ENCODE assay signal across 9 cellular contexts in the genomic region with DNA sequence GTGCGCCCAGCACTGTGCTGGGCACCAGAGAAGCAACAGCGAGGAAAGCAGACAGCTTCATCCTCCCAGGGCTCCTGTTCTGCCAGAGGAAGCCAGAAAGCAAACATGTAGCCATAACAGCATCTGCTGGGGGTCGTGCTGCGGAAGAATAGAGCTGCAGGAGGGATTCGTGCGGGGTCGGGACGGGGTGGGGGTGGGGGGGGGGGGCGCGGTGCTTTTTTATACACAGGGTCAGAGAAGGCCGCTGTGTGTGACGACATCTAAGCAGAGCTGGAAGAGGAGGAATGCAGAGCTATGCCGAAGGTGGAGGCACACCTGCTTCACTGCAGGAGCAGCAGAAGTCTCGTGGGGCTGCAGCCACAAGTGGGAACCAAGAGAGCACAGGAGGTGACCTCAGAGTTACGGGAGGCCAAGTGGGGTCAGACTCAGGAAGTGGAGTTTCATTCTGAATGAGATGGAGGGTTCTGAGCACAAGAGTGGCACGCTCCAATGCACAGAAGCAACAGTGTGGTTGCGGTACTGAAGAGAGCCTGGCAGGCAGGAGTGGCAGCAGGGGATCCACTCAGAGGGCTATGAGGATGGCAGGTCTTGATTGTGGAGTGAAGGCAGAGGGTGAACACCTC. TPM values are rescaled to one million over a fixed set of nuclear protein-coding genes. Genes with fewer than 3 reads are reported as not detected.
DNase-seq lines count a peak whose midpoint lies in the region; ATAC-seq, FAIRE-seq and TF ChIP-seq lines count a peak whose summit lies in the region.
"Had no signal": no experiment of that assay in that cellular context is flagged by ENCODE, and none has a peak within 500 bp of the region (broad histone marks: within the 10 kb centered on the region; RNA-seq: fewer than 3 reads in every experiment).

No MANE protein-coding gene starts in this region.

- no peak overlapping the region for H3K4me3 Mint-ChIP-seq in T-cell

- peak overlapping the region; percentile 68 for H3K27ac ChIP-seq in GM12878 (ENCODE audit: control insufficient read depth, insufficient read depth)

- in situ Hi-C loops in GM12878 (cut with MboI): loop anchor here (25.0 kb wide), 1 partner anchor 1825 kb away; the partner anchor contains the start of gene VWC2

- peak overlapping the region; percentile 92 for H3K4me2 ChIP-seq in GM12878 (ENCODE audit: control insufficient read depth, insufficient read depth)

- SMC1A ChIA-PET in GM12878 (lab: Charles Lee; ENCODE audit: uncharacterized antibody, unreplicated experiment): interaction anchor here (0.9 to 2.4 kb wide), 5 partner anchors 8 to 173 kb away, joined by 3 to 13 read pairs (median 4); no protein-coding TSS in a partner anchor

- no TSS peak for BruUV-seq in GM12878 (replicated peaks; lab: Mats Ljungman, UMichigan)

- ATAC-seq in GM18499 (IDR thresholded peaks at IDR 0.05; ENCODE audit: insufficient read depth, unreplicated experiment) (peak; percentile 94), GM19452 (IDR thresholded peaks at IDR 0.05; ENCODE audit: unreplicated experiment) (peak; percentile 90), HG03175 (IDR thresholded peaks at IDR 0.05; ENCODE audit: unreplicated experiment) (peak; percentile 95), GM12878 (peak; percentile 98), T-cell (replicated peaks in 1 of 4) (no peak)

- peaks cover 0 to 1% of the 10 kb centered on the region in 2 experiments; a peak in 2 of 4 replicates for H3K27me3 ChIP-seq in GM12878 (replicated peaks in 1 of 2; ENCODE audit: control insufficient read depth in 2 of 2, insufficient read depth in 2 of 2, low read length in 1 of 2)

- TF ChIP-seq CTCF in GM12878 (IDR thresholded peaks at IDR 0.05 in 2 of 3, conservative IDR thresholded peaks at IDR 0.05 in 1 of 3; ENCODE audit: control insufficient read depth in 2 of 3, extremely low read depth in 1 of 3, insufficient read depth in 1 of 3, low read depth in 3 of 3, low read length in 3 of 3): no peak

- CTCF ChIA-PET in GM12878 (lab: Yijun Ruan, JAX) (interaction anchor here (1.0 to 2.2 kb wide), 8 partner anchors 21 to 265 kb away, joined by 3 to 6 read pairs (median 4); no protein-coding TSS in a partner anchor), T-cell (lab: Charles Lee) (no interaction called here)

- peaks cover 28% of the 10 kb centered on the region for H3K4me1 ChIP-seq in GM12878 (ENCODE audit: control insufficient read depth, insufficient read depth, low read length)

- peaks cover 3% of the 10 kb centered on the region for H3K36me3 Mint-ChIP-seq in T-cell

- peak overlapping the region; percentile 9; the same call in 1 of the 2 replicates for H3K4me3 ChIP-seq in GM12878

- peak; percentile 58; the same call in 1 of the 2 replicates for TF ChIP-seq POLR2A in GM12878 (IDR thresholded peaks at IDR 0.05; ENCODE audit: low read depth, low read length)

- FAIRE-seq in GM12878 (lab: Jason Lieb, UNC): peak; percentile 100

- no peak for TF ChIP-seq RAD21 in GM12878 (IDR thresholded peaks at IDR 0.05; ENCODE audit: insufficient read depth, low read depth, low read length)

- no peaks in the 10 kb centered on the region for H3K27me3 Mint-ChIP-seq in T-cell

- no peaks in the 10 kb centered on the region for H3K79me2 ChIP-seq in GM12878 (ENCODE audit: control insufficient read depth, insufficient read depth, low read length)

- H3K36me3 ChIP-seq in GM12878 (ENCODE audit: control insufficient read depth in 2 of 2, insufficient read depth in 2 of 2, low read length in 1 of 2): no peaks in the 10 kb centered on the region

- H3K9me3 ChIP-seq in GM12878 (replicated peaks; ENCODE audit: control insufficient read depth, insufficient read depth, low read length): no peaks in the 10 kb centered on the region

- no peaks in the 10 kb centered on the region for H3K9me3 Mint-ChIP-seq in T-cell

- no peak overlapping the region for H2AFZ ChIP-seq in GM12878 (ENCODE audit: control insufficient read depth, low read depth, low read length)

- H3K9ac ChIP-seq in GM12878 (ENCODE audit: control insufficient read depth, insufficient read depth, low read length): no peak overlapping the region

- H3K4me1 Mint-ChIP-seq in T-cell: peaks cover 0 to 4% (median 0%) of the 10 kb centered on the region in 3 donors

- intact Hi-C loops in GM12878 (cut with micrococcal nuclease; ENCODE audit: unreplicated experiment): loop anchor here (5.0 kb wide), 1 partner anchor 320 kb away; no protein-coding TSS in a partner anchor

- DNase-seq in GM12878 (ENCODE audit: low read depth, low spot score): peak; percentile 91
- no peak for DNase-seq in medulla oblongata (ENCODE audit: extremely low spot score)
- no peak for DNase-seq in cerebellar nuclear complex (lab: John Stamatoyannopoulos, UW)
- DNase-seq in NCI-H526 (lab: John Stamatoyannopoulos, UW): no peak
- DNase-seq in T-cell: no peak
- DNase-seq: activated CD8-positive, alpha-beta memory T cell treated with anti-CD3 and anti-CD28 coated beads, Interleukin-2, amount 50 U/mL, for 48 hours had no signal

- no peaks in the 10 kb centered on the region for H4K20me1 ChIP-seq in GM12878 (ENCODE audit: control insufficient read depth, insufficient read depth)

- peak; percentile 94 to 98 for TF ChIP-seq EP300 in GM12878 (IDR thresholded peaks at IDR 0.05; ENCODE audit: borderline replicate concordance in 1 of 2, control insufficient read depth in 1 of 2, low read depth in 2 of 2, low read length in 2 of 2)

- H3K27ac Mint-ChIP-seq in T-cell: no peak overlapping the region

- RAD21 ChIA-PET in GM12878 (lab: Charles Lee; ENCODE audit: unreplicated experiment): interaction anchor here (0.7 to 3.0 kb wide), 4 partner anchors 8 to 152 kb away, joined by 3 to 17 read pairs (median 4); partner anchors contain the start of genes PKD1L1 and UPP1

- POLR2A ChIA-PET in GM12878 (lab: Charles Lee): no interaction called here
- POLR2A ChIA-PET in T-cell (lab: Charles Lee): no interaction called here

- 0% methylated on average over 10 of the region's 17 CpGs for WGBS in GM12878 (ENCODE audit: insufficient coverage, insufficient replicate concordance, low lambda C conversion rate, missing lambda C conversion rate)

TF ChIP-seq in GM12878, 131 proteins besides CTCF, POLR2A, EP300 and RAD21 (continues in another document):
- TF ChIP-seq GABPA (IDR thresholded peaks at IDR 0.05; ENCODE audit: low read depth) (peak; percentile 72), NBN (IDR thresholded peaks at IDR 0.05) (peak; percentile 95)

RNA-seq across cellular contexts. Expression of gene PKD1L1, which starts 11.1 kb away (rescaled TPM):
- total RNA-seq in GM12878 (2013; cell fraction: nucleolus; rRNA removed): 0.34 and 0.44 TPM in 2 replicates
- total RNA-seq in GM12878 (2014; rRNA removed): under 0.01 and 0.05 TPM in 2 replicates
- 0.04 and 0.05 TPM in 2 replicates for total RNA-seq in GM12878 (2014; rRNA removed; fragmentation: Illumina TruSeq; extraction: Trizol)
- 0.05 and 0.08 TPM in 2 replicates for total RNA-seq in GM12878 (2021)
- polyA plus RNA-seq in GM12878 (2011; ENCODE audit: low read depth): not detected
- 0.01 and 0.06 TPM in 2 replicates for polyA plus RNA-seq in GM12878 (2011; rRNA removed)
- 0.01 TPM in 1 of 2 replicates, not detected in the other for polyA plus RNA-seq in GM12878 (2011; cell fraction: cytosol; rRNA removed)
- polyA plus RNA-seq in GM12878 (2011; cell fraction: nucleus; rRNA removed): 0.04 and 0.15 TPM in 2 replicates
- 0.01 TPM in 1 of 2 replicates, not detected in the other for polyA plus RNA-seq in GM12878 (2012)
- polyA plus RNA-seq in GM12878 (2014; fragmentation: Illumina TruSeq; extraction: Trizol): 0.01 and 0.02 TPM in 2 replicates
- under 1 TPM in 1 of 2 experiments, not detected in 1; 0.02 TPM for polyA plus RNA-seq in GM12878 (2014; fragmentation: Nextera tagmentation; extraction: Ambion mirVana)
- 0.04 TPM in 1 of 2 replicates, not detected in the other for polyA plus RNA-seq in GM12878 (2014; rRNA removed)
- polyA plus RNA-seq in GM12878 (2016; fragmentation: Nextera tagmentation; extraction: Ambion mirVana): under 1 TPM in 1 of 2 experiments, not detected in 1; 0.04 TPM
- under 0.01 TPM in 1 of 2 replicates, not detected in the other for polyA minus RNA-seq in GM12878 (2011; rRNA and poly(A)+ RNA removed)
- polyA minus RNA-seq in GM12878 (2011; cell fraction: cytosol; rRNA and poly(A)+ RNA removed): not detected in 2 replicates
- polyA minus RNA-seq in GM12878 (2011; cell fraction: nucleus; rRNA and poly(A)+ RNA removed): under 0.01 and 0.10 TPM in 2 replicates
- under 1 TPM; 0.30 to 0.76 (median 0.38) TPM for total RNA-seq in T-cell

RNA-seq across cellular contexts. Expression of gene HUS1, which starts 42.2 kb away (rescaled TPM):
- total RNA-seq in GM12878 (2013; cell fraction: nucleolus; rRNA removed): 55.6 and 66.7 TPM in 2 replicates
- 10.4 and 10.7 TPM in 2 replicates for total RNA-seq in GM12878 (2014; rRNA removed)
- 14.1 and 17.2 TPM in 2 replicates for total RNA-seq in GM12878 (2014; rRNA removed; fragmentation: Illumina TruSeq; extraction: Trizol)
- total RNA-seq in GM12878 (2021): 21.5 and 26.8 TPM in 2 replicates
- 13.3 TPM for polyA plus RNA-seq in GM12878 (2011; ENCODE audit: low read depth)
- polyA plus RNA-seq in GM12878 (2011; rRNA removed): 24.2 and 30.8 TPM in 2 replicates
- 11.3 and 14.0 TPM in 2 replicates for polyA plus RNA-seq in GM12878 (2011; cell fraction: cytosol; rRNA removed)
- polyA plus RNA-seq in GM12878 (2011; cell fraction: nucleus; rRNA removed): 12.8 and 14.2 TPM in 2 replicates
- polyA plus RNA-seq in GM12878 (2012): 12.1 and 16.2 TPM in 2 replicates
- 22.3 and 23.7 TPM in 2 replicates for polyA plus RNA-seq in GM12878 (2014; fragmentation: Illumina TruSeq; extraction: Trizol)
- 10 to 100 TPM; 26.4 to 35.5 TPM for polyA plus RNA-seq in GM12878 (2014; fragmentation: Nextera tagmentation; extraction: Ambion mirVana)
- 15.2 and 16.2 TPM in 2 replicates for polyA plus RNA-seq in GM12878 (2014; rRNA removed)
- 10 to 100 TPM; 21.1 to 22.9 TPM for polyA plus RNA-seq in GM12878 (2016; fragmentation: Nextera tagmentation; extraction: Ambion mirVana)
- 17.6 and 19.6 TPM in 2 replicates for polyA minus RNA-seq in GM12878 (2011; rRNA and poly(A)+ RNA removed)
- polyA minus RNA-seq in GM12878 (2011; cell fraction: cytosol; rRNA and poly(A)+ RNA removed): 5.5 and 8.1 TPM in 2 replicates
- polyA minus RNA-seq in GM12878 (2011; cell fraction: nucleus; rRNA and poly(A)+ RNA removed): 10.5 and 16.8 TPM in 2 replicates
- total RNA-seq in T-cell: 10 to 100 TPM; 56.9 to 71.0 (median 59.4) TPM

Comparison
In these comparisons a context has a peak if more than half of its experiments do, and no peak if none do; other contexts are left out.
1. ATAC-seq: peak in GM18499 (single experiment), GM19452 (single experiment), HG03175 (single experiment) and GM12878 (single experiment); none in T-cell (0 of 4).